In the genomic region with DNA sequence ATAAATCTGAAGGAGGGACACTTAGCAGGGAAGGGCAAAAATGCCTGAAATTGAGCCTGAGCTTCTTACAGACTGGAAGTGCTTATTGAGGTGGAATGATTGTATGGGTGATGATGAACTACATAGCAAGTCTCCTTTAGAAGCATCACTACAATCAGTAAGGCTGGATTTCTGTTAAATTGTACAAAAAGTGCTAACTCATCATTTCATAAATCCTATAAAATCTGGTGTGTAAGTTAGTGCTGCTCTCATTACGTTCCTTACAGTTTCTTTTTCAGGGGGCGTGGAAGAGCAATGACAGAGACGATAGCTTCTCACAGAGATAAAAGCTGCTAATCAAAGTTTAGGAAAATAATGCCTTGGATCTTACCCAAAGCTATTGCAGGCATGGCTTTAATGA, we compare ENCODE assay signal across 31 cellular contexts.
"Had no signal": no experiment of that assay in that cellular context is flagged by ENCODE, and none has a peak within 500 bp of the region (broad histone marks: within the 10 kb centered on the region; RNA-seq: fewer than 3 reads in every experiment).

No MANE protein-coding gene starts in this region.

- H3K4me1 ChIP-seq: ascending aorta, gastrocnemius medialis, lower lobe of right lung, neural progenitor cell, psoas muscle, thyroid gland, upper lobe of left lung, vagina had no signal

- H3K36me3 ChIP-seq: ascending aorta, brain microvascular endothelial cell, gastrocnemius medialis, left lung, lower lobe of right lung, neural progenitor cell, stomach, thyroid gland, upper lobe of left lung, vagina, WERI-Rb-1 had no signal

- H3K79me2 ChIP-seq: parathyroid adenoma had no signal

- ATAC-seq: activated CD4-positive, CD25-positive, alpha-beta regulatory T cell treated with anti-CD3 and anti-CD28 coated beads, Interleukin-2, amount 50 U/mL, for 24 hours; esophagus mucosa; gastrocnemius medialis; left lung; lower lobe of right lung; natural killer cell; psoas muscle; stimulated activated naive B cell treated with anti-CD40 and anti-IgM and Interleukin-4, amounts not matched to agents 10 μg/mL and 1 μg/mL and 100 μg/mL, for 72 hours had no signal

- DNase-seq: activated CD4-positive, alpha-beta T cell treated with anti-CD3 and anti-CD28 coated beads for 48 hours; activated CD4-positive, alpha-beta T cell treated with anti-CD3 and anti-CD28 coated beads, Interleukin-2, amount 50 U/mL, for 48 hours; activated CD8-positive, alpha-beta memory T cell treated with anti-CD3 and anti-CD28 coated beads, Interleukin-2, amount 50 U/mL, for 48 hours; activated gamma-delta T cell; activated naive CD4-positive, alpha-beta T cell treated with anti-CD3 and anti-CD28 coated beads, Interleukin-2, amount 10 ng/mL, durations not matched to agents 7 days and 5 days; activated naive CD8-positive, alpha-beta T cell treated with anti-CD3 and anti-CD28 coated beads, Interleukin-2, amount 10 ng/mL, durations not matched to agents 7 days and 5 days; activated T-cell treated with anti-CD3 and anti-CD28 coated beads, Interleukin-2, amount 50 U/mL, for 24 hours; brain microvascular endothelial cell; endodermal cell; gastrocnemius medialis; glutamatergic neuron; left lung; lower lobe of right lung; mesenchymal stem cell; natural killer cell; occipital lobe; psoas muscle; stimulated activated CD4-positive, alpha-beta T cell treated with anti-CD3 and anti-CD28 coated beads, Interleukin-15, amount 100 ng/mL, for 24 hours; stimulated activated CD4-positive, alpha-beta T cell treated with anti-CD3 and anti-CD28 coated beads, Interleukin-2, amount 100 ng/mL, for 24 hours; stimulated activated naive B cell treated with anti-CD40 and anti-IgM and Interleukin-4, amounts not matched to agents 10 μg/mL and 1 μg/mL and 100 μg/mL, for 72 hours; stomach; T-helper 9 cell; thyroid gland; upper lobe of left lung; WERI-Rb-1 had no signal

- H3K27me3 ChIP-seq: ascending aorta, brain microvascular endothelial cell, gastrocnemius medialis, left lung, neural progenitor cell, stomach, thyroid gland, upper lobe of left lung, vagina had no signal

- H3K9me3 ChIP-seq: ascending aorta, gastrocnemius medialis, left lung, lower lobe of right lung, psoas muscle, stomach, thyroid gland, upper lobe of left lung, vagina had no signal

- H3K4me2 ChIP-seq: neural progenitor cell had no signal

- H3K27ac ChIP-seq: ascending aorta, brain microvascular endothelial cell, gastrocnemius medialis, left lung, lower lobe of right lung, neural progenitor cell, parathyroid adenoma, psoas muscle, stomach, thyroid gland, upper lobe of left lung, vagina, WERI-Rb-1 had no signal

- H2AFZ ChIP-seq: neural progenitor cell, parathyroid adenoma had no signal

- H3K9ac ChIP-seq: neural progenitor cell, parathyroid adenoma had no signal

- H3K4me3 ChIP-seq: ascending aorta, gastrocnemius medialis, left lung, lower lobe of right lung, neural progenitor cell, psoas muscle, stomach, thyroid gland, upper lobe of left lung, vagina had no signal
